Comparison of ENCODE assay signal across 36 cellular contexts in genomic region chr13:22625691-22626090, GRCh38.
"Had no signal": no experiment of that assay in that cellular context is flagged by ENCODE, and none has a peak within 500 bp of the region (broad histone marks: within the 10 kb centered on the region; RNA-seq: fewer than 3 reads in every experiment).

No MANE protein-coding gene starts in this region.

- H3K36me3 ChIP-seq: MG63 had no signal

- H3K9me3 ChIP-seq: MG63 had no signal

- DNase-seq: Karpas-422, Kasumi-1, MG63, MM.1S, MV-4-11, NCI-H1048, NCI-H1092, NCI-H1092 treated with DMSO at 0.1 percent for 48 hours, NCI-H1105, NCI-H1105 treated with DMSO at 0.1 percent for 48 hours, NCI-H1417, NCI-H1417 treated with DMSO at 0.1 percent for 48 hours, NCI-H1436, NCI-H1436 treated with DMSO at 0.1 percent for 48 hours, NCI-H146, NCI-H1694, NCI-H1694 treated with DMSO at 0.1 percent for 48 hours, NCI-H187, NCI-H187 treated with DMSO at 0.1 percent for 48 hours, NCI-H1930, NCI-H2029, NCI-H2029 treated with DMSO at 0.1 percent for 48 hours, NCI-H2081, NCI-H2081 treated with DMSO at 0.1 percent for 48 hours, NCI-H2107, NCI-H2171, NCI-H2171 treated with DMSO at 0.1 percent for 48 hours, NCI-H2227 treated with DMSO at 0.1 percent for 48 hours, NCI-H226, NCI-H345, NCI-H446, NCI-H446 treated with DMSO at 0.1 percent for 48 hours, NCI-H510A, NCI-H510A treated with DMSO at 0.1 percent for 48 hours, NCI-H524, NCI-H524 treated with DMSO at 0.1 percent for 48 hours had no signal

- H3K27me3 ChIP-seq: MG63 had no signal

- H3K4me3 ChIP-seq: MG63 had no signal
